In genomic region chr19:41226053-41226873, GRCh38 we compare ENCODE assay signal across 8 cellular contexts.
DNase-seq lines count a peak whose midpoint lies in the region; ATAC-seq and TF ChIP-seq lines count a peak whose summit lies in the region.

No MANE protein-coding gene starts in this region.

- no peaks in the 10 kb centered on the region for H3K27me3 ChIP-seq in layer of hippocampus (ENCODE audit: control insufficient read depth, insufficient read depth, low read length)

- ATAC-seq in HG02981 (IDR thresholded peaks at IDR 0.05; ENCODE audit: unreplicated experiment) (no peak), HG02642 (IDR thresholded peaks at IDR 0.05; ENCODE audit: poor library complexity, unreplicated experiment) (no peak)

- H3K27ac ChIP-seq in cingulate gyrus (ENCODE audit: low read depth, low read length), result peak overlapping the region; percentile 60
- H3K27ac ChIP-seq in layer of hippocampus (ENCODE audit: low read depth, low read length), result peak overlapping the region; percentile 39

- DNase-seq in HFF-Myc (ENCODE audit: extremely low read depth, low read depth) (no peak), SIG-M5 (lab: John Stamatoyannopoulos, UW) (no peak)
- peak; percentile 25 for DNase-seq in activated CD4-positive, alpha-beta T cell treated with anti-CD3 and anti-CD28 coated beads for 1 hour
- DNase-seq in stimulated activated CD4-positive, alpha-beta T cell treated with anti-CD3 and anti-CD28 coated beads, Interleukin-15, amount 100 ng/mL, for 24 hours, result peak; percentile 60

- TF ChIP-seq CTCF in HFF-Myc (IDR thresholded peaks at IDR 0.05; ENCODE audit: low read depth, low read length, missing control alignments), result no peak

- peak overlapping the region; percentile 36 for H3K4me3 ChIP-seq in HFF-Myc (replicated peaks; ENCODE audit: low read depth, low read length)

Comparison
In these comparisons a context has a peak if more than half of its experiments do, and no peak if none do; other contexts are left out.
1. DNase-seq: peak in activated CD4-positive, alpha-beta T cell treated with anti-CD3 and anti-CD28 coated beads for 1 hour (single experiment) and stimulated activated CD4-positive, alpha-beta T cell treated with anti-CD3 and anti-CD28 coated beads, Interleukin-15, amount 100 ng/mL, for 24 hours (single experiment); none in HFF-Myc (single experiment) and SIG-M5 (single experiment).